Comparison of ENCODE assay signal across 24 cellular contexts in genomic region chr12:57661376-57661775, GRCh38. TPM values are rescaled to one million over a fixed set of nuclear protein-coding genes. Genes with fewer than 3 reads are reported as not detected.
"Had no signal": no experiment of that assay in that cellular context is flagged by ENCODE, and none has a peak within 500 bp of the region (broad histone marks: within the 10 kb centered on the region; RNA-seq: fewer than 3 reads in every experiment).

No MANE protein-coding gene starts in this region.

- H3K9me3 ChIP-seq: left ventricle myocardium inferior, mucosa of descending colon, ovary, right atrium auricular region, suprapubic skin, thoracic aorta, tibial artery, uterus had no signal

- DNase-seq: hypothalamus; immature natural killer cell; kidney; left ventricle myocardium inferior; midbrain; mucosa of descending colon; naive thymus-derived CD4-positive, alpha-beta T cell; ovary; stimulated activated CD4-positive, alpha-beta T cell treated with anti-CD3 and anti-CD28 coated beads, Interleukin-12 subunit alpha, Interleukin-12 subunit beta, amount 100 ng/mL, for 4 hours; stimulated activated CD4-positive, alpha-beta T cell treated with anti-CD3 and anti-CD28 coated beads, Interleukin-15, amount 100 ng/mL, for 24 hours; stimulated activated CD4-positive, alpha-beta T cell treated with anti-CD3 and anti-CD28 coated beads, Interleukin-2, amount 100 ng/mL, for 24 hours; stimulated activated CD4-positive, alpha-beta T cell treated with anti-CD3 and anti-CD28 coated beads, Interleukin-4, amount 100 ng/mL, for 24 hours; stimulated activated naive CD4-positive, alpha-beta T cell; tibial artery; uterus had no signal

- H3K36me3 ChIP-seq: left ventricle myocardium inferior, ovary, right atrium auricular region, suprapubic skin, thoracic aorta, tibial artery, uterus had no signal

- H3K4me1 ChIP-seq: left ventricle myocardium inferior, right atrium auricular region, tibial artery, uterus had no signal

- H3K27ac ChIP-seq: left ventricle myocardium inferior, ovary, right atrium auricular region, skin epidermis, suprapubic skin, thoracic aorta, tibial artery, uterus had no signal

- FAIRE-seq: islet of Langerhans had no signal

- H3K4me3 ChIP-seq: left ventricle myocardium inferior, lung, mucosa of descending colon, ovary, right atrium auricular region, skin epidermis, suprapubic skin, thoracic aorta, tibial artery, uterus had no signal

- ATAC-seq: mucosa of descending colon; naive thymus-derived CD4-positive, alpha-beta T cell; natural killer cell treated with Interleukin-12 subunit alpha and Interleukin-12 subunit beta and Interleukin-15 and Interleukin-18, amount 100 ng/mL, for 72 hours; sciatic nerve; stimulated activated effector memory CD8-positive, alpha-beta T cell treated with anti-CD3 and anti-CD28 coated beads, Interleukin-12 subunit alpha, Interleukin-12 subunit beta, amount 100 ng/mL, for 72 hours had no signal

- H3K27me3 ChIP-seq: ovary, right atrium auricular region, suprapubic skin, tibial artery, uterus had no signal

RNA-seq across cellular contexts. Expression of gene B4GALNT1, which starts 28.4 kb away (rescaled TPM):
- polyA plus RNA-seq: immature natural killer cell; naive thymus-derived CD4-positive, alpha-beta T cell had no signal

RNA-seq across cellular contexts. Expression of gene ARHGEF25, which starts 50.1 kb away (rescaled TPM):
- polyA plus RNA-seq: naive thymus-derived CD4-positive, alpha-beta T cell had no signal
